Comparison of ENCODE assay signal across 17 cellular contexts in genomic region chr5:34026089-34026761, GRCh38. TPM values are rescaled to one million over a fixed set of nuclear protein-coding genes. Genes with fewer than 3 reads are reported as not detected.
"Had no signal": no experiment of that assay in that cellular context is flagged by ENCODE, and none has a peak within 500 bp of the region (broad histone marks: within the 10 kb centered on the region; RNA-seq: fewer than 3 reads in every experiment).

No MANE protein-coding gene starts in this region.

- H3K9me3 ChIP-seq: thoracic aorta had no signal

- H3K27me3 Mint-ChIP-seq: activated CD8-positive, alpha-beta memory T cell treated with anti-CD3 and anti-CD28 coated beads, Interleukin-2, amount 10 ng/mL, durations not matched to agents 7 days and 5 days; activated naive CD8-positive, alpha-beta T cell treated with anti-CD3 and anti-CD28 coated beads for 36 hours; stimulated activated naive CD8-positive, alpha-beta T cell treated with anti-CD3 and anti-CD28 coated beads, Interleukin-15, amount 100 ng/mL, for 72 hours had no signal

- H3K9me3 Mint-ChIP-seq: activated naive CD8-positive, alpha-beta T cell treated with anti-CD3 and anti-CD28 coated beads for 36 hours; activated T-cell treated with anti-CD3 and anti-CD28 coated beads, Interleukin-2, amount 50 U/mL, for 4 hours; stimulated activated naive CD8-positive, alpha-beta T cell treated with anti-CD3 and anti-CD28 coated beads, Interleukin-15, amount 100 ng/mL, for 72 hours had no signal

- DNase-seq: activated CD4-positive, alpha-beta T cell treated with anti-CD3 and anti-CD28 coated beads, Interleukin-2, amount 50 U/mL, for 48 hours; activated CD8-positive, alpha-beta memory T cell treated with anti-CD3 and anti-CD28 coated beads, Interleukin-2, amount 10 ng/mL, durations not matched to agents 7 days and 5 days; activated effector memory CD4-positive, alpha-beta T cell treated with anti-CD3 and anti-CD28 coated beads, Interleukin-2, amount 50 U/mL, for 16 hours; activated naive CD8-positive, alpha-beta T cell treated with anti-CD3 and anti-CD28 coated beads for 36 hours; activated T-cell treated with anti-CD3 and anti-CD28 coated beads, Interleukin-2, amount 50 U/mL, for 4 hours; foreskin keratinocyte; head of caudate nucleus; left colon; stimulated activated CD4-positive, alpha-beta T cell treated with anti-CD3 and anti-CD28 coated beads, Interleukin-4, amount 100 ng/mL, for 1 hour; stimulated activated CD8-positive, alpha-beta memory T cell treated with anti-CD3 and anti-CD28 coated beads, Interleukin-4, amount 100 ng/mL, for 48 hours; stimulated activated naive CD8-positive, alpha-beta T cell treated with anti-CD3 and anti-CD28 coated beads, Interleukin-15, amount 100 ng/mL, for 72 hours; T-helper 2 cell had no signal

- H3K27ac ChIP-seq: foreskin keratinocyte, thoracic aorta had no signal

- H3K4me3 Mint-ChIP-seq: activated CD8-positive, alpha-beta memory T cell treated with anti-CD3 and anti-CD28 coated beads, Interleukin-2, amount 10 ng/mL, durations not matched to agents 7 days and 5 days; activated naive CD8-positive, alpha-beta T cell treated with anti-CD3 and anti-CD28 coated beads for 36 hours; activated T-cell treated with anti-CD3 and anti-CD28 coated beads, Interleukin-2, amount 50 U/mL, for 4 hours; stimulated activated naive CD8-positive, alpha-beta T cell treated with anti-CD3 and anti-CD28 coated beads, Interleukin-15, amount 100 ng/mL, for 72 hours had no signal

- H3K36me3 ChIP-seq: thoracic aorta had no signal

- ATAC-seq: activated CD4-positive, CD25-positive, alpha-beta regulatory T cell treated with anti-CD3 and anti-CD28 coated beads, Interleukin-2, amount 50 U/mL, for 24 hours; activated CD8-positive, alpha-beta memory T cell treated with anti-CD3 and anti-CD28 coated beads, Interleukin-2, amount 10 ng/mL, durations not matched to agents 7 days and 5 days; activated T-cell treated with anti-CD3 and anti-CD28 coated beads, Interleukin-2, amount 50 U/mL, for 4 hours; foreskin keratinocyte; left colon; stimulated activated naive CD8-positive, alpha-beta T cell treated with anti-CD3 and anti-CD28 coated beads, Interleukin-15, amount 100 ng/mL, for 72 hours had no signal

- H3K4me3 ChIP-seq: thoracic aorta had no signal

- H3K27me3 ChIP-seq: foreskin keratinocyte had no signal

- H3K27ac Mint-ChIP-seq: activated CD8-positive, alpha-beta memory T cell treated with anti-CD3 and anti-CD28 coated beads, Interleukin-2, amount 10 ng/mL, durations not matched to agents 7 days and 5 days; activated naive CD8-positive, alpha-beta T cell treated with anti-CD3 and anti-CD28 coated beads for 36 hours; stimulated activated naive CD8-positive, alpha-beta T cell treated with anti-CD3 and anti-CD28 coated beads, Interleukin-15, amount 100 ng/mL, for 72 hours had no signal

- H3K4me1 ChIP-seq: foreskin keratinocyte had no signal

RNA-seq across cellular contexts. Expression of gene SLC45A2, which starts 41.7 kb away (rescaled TPM):
- total RNA-seq: activated naive CD8-positive, alpha-beta T cell treated with anti-CD3 and anti-CD28 coated beads for 36 hours; activated T-cell treated with anti-CD3 and anti-CD28 coated beads, Interleukin-2, amount 50 U/mL, for 4 hours; endothelial cell of umbilical vein; foreskin keratinocyte; osteocyte; thoracic aorta; urinary bladder had no signal
- polyA plus RNA-seq: endothelial cell of umbilical vein, foreskin keratinocyte, urinary bladder had no signal
